ENCODE assay signal across 18 cellular contexts in genomic region chr22:17804331-17805080, GRCh38. TPM values are rescaled to one million over a fixed set of nuclear protein-coding genes. Genes with fewer than 3 reads are reported as not detected.
DNase-seq lines count a peak whose midpoint lies in the region; ATAC-seq and TF ChIP-seq lines count a peak whose summit lies in the region.
"Had no signal": no experiment of that assay in that cellular context is flagged by ENCODE, and none has a peak within 500 bp of the region (broad histone marks: within the 10 kb centered on the region; RNA-seq: fewer than 3 reads in every experiment).

No MANE protein-coding gene starts in this region.

- H3F3A ChIP-seq in smooth muscle cell (ENCODE audit: low read depth): no peaks in the 10 kb centered on the region

- 78% methylated on average over 22 of the region's 22 CpGs for WGBS in smooth muscle cell (ENCODE audit: low lambda C conversion rate)

- peaks cover 6% of the 10 kb centered on the region for H3K4me1 Mint-ChIP-seq in brain

- no peak overlapping the region for H3K4me3 Mint-ChIP-seq in brain

- H3K4me3 ChIP-seq in HUES6 (ENCODE audit: low read depth, low read length) (no peak overlapping the region), smooth muscle cell (no peak overlapping the region)

- H3K9me3 ChIP-seq in HUES6 (ENCODE audit: control insufficient read depth, insufficient read depth, low read depth, low read length) (no peaks in the 10 kb centered on the region), smooth muscle cell (replicated peaks; ENCODE audit: low read depth) (no peaks in the 10 kb centered on the region)

- H3K9me3 Mint-ChIP-seq in brain: no peaks in the 10 kb centered on the region

- TF ChIP-seq CTCF in brain (conservative IDR thresholded peaks at IDR 0.05) (no peak), smooth muscle cell (IDR thresholded peaks at IDR 0.05; ENCODE audit: borderline replicate concordance, insufficient read depth, poor library complexity, severe bottlenecking) (no peak)

- H3K36me3 ChIP-seq in HUES6 (ENCODE audit: control insufficient read depth, insufficient read depth, low read length): peaks cover 25% of the 10 kb centered on the region
- H3K36me3 ChIP-seq in smooth muscle cell (ENCODE audit: low read depth): no peaks in the 10 kb centered on the region

- H3K27ac Mint-ChIP-seq in brain: peak overlapping the region in 3 of 5 experiments; percentile 11 to 57 (median 45)

- no peaks in the 10 kb centered on the region for H3K27me3 ChIP-seq in HUES6 (ENCODE audit: control insufficient read depth, insufficient read depth, low read length)
- no peaks in the 10 kb centered on the region for H3K27me3 ChIP-seq in smooth muscle cell (ENCODE audit: low read depth)

- H2AFZ ChIP-seq in smooth muscle cell (ENCODE audit: low read depth): no peak overlapping the region

- H3K4me2 ChIP-seq in smooth muscle cell: no peak overlapping the region

- DNase-seq in kidney tubule cell (ENCODE audit: low spot score): peak; percentile 33
- no peak for DNase-seq in smooth muscle cell (lab: John Stamatoyannopoulos, UW; ENCODE audit: unreplicated experiment)
- no peak for DNase-seq in head of caudate nucleus
- DNase-seq in NCI-H345 (lab: John Stamatoyannopoulos, UW): no peak
- DNase-seq: ACHN, COR-L47, EL, H7, MV-4-11, NCI-H1436, NCI-H2227 treated with DMSO at 0.1 percent for 48 hours, NCI-H524 treated with DMSO at 0.1 percent for 48 hours, SHP77 treated with DMSO at 0.1 percent for 48 hours had no signal

- H3K79me2 ChIP-seq in smooth muscle cell (ENCODE audit: low read depth): no peaks in the 10 kb centered on the region

- peak overlapping the region; percentile 27 for H3K27ac ChIP-seq in HUES6 (ENCODE audit: low read depth, low read length)
- H3K27ac ChIP-seq in smooth muscle cell (ENCODE audit: low read depth): peak overlapping the region; percentile 53

- H3K36me3 Mint-ChIP-seq in brain: peaks cover 62% of the 10 kb centered on the region

- ATAC-seq in GM18907 (IDR thresholded peaks at IDR 0.05; ENCODE audit: unreplicated experiment): no peak
- ATAC-seq: Panc1, SK-N-SH treated with all-trans-retinoic acid at 6 μM for 48 hours had no signal

- H3K27me3 Mint-ChIP-seq in brain: no peaks in the 10 kb centered on the region

- peaks cover 32% of the 10 kb centered on the region for H3K4me1 ChIP-seq in HUES6 (ENCODE audit: control insufficient read depth, insufficient read depth, low read length)
- H3K4me1 ChIP-seq in smooth muscle cell (ENCODE audit: low read depth): no peaks in the 10 kb centered on the region

- H4K20me1 ChIP-seq in smooth muscle cell (ENCODE audit: low read depth): no peaks in the 10 kb centered on the region

- intact Hi-C loops in head of caudate nucleus (cut with DNase I): no loop called here

- peak overlapping the region; percentile 27 for H3K9ac ChIP-seq in HUES6 (ENCODE audit: low read length)
- H3K9ac ChIP-seq in smooth muscle cell (ENCODE audit: low read depth): no peak overlapping the region

RNA-seq across cellular contexts. Expression of gene BID, which starts 30.2 kb away (rescaled TPM):
- polyA plus RNA-seq in brain (ENCODE audit: insufficient read depth, low read depth, low replicate concordance) (36.7 TPM), smooth muscle cell (23.3 and 26.9 TPM in 2 replicates)
- total RNA-seq in smooth muscle cell: 6.8 and 8.1 TPM in 2 replicates
